19 cellular contexts compared by ENCODE assay signal in genomic region chr6:109202409-109203264, GRCh38.
A peak's percentile ranks its signal among the peaks of the same experiment; 100 is the strongest.
DNase-seq lines count a peak whose midpoint lies in the region; ATAC-seq and TF ChIP-seq lines count a peak whose summit lies in the region.
"Had no signal": no experiment of that assay in that cellular context is flagged by ENCODE, and none has a peak within 500 bp of the region (broad histone marks: within the 10 kb centered on the region; RNA-seq: fewer than 3 reads in every experiment).

No MANE protein-coding gene starts in this region.

- no peak for DNase-seq in activated T-cell treated with anti-CD3 and anti-CD28 coated beads, Interleukin-2, amount 50 U/mL, for 4 hours
- no peak for DNase-seq in activated T-cell treated with anti-CD3 and anti-CD28 coated beads, Interleukin-2, amount 50 U/mL, for 1 hour
- DNase-seq in GM23338 (ENCODE audit: low spot score) (peak; percentile 17), RWPE1 (ENCODE audit: low spot score) (peak; percentile 9), foreskin keratinocyte (peak; percentile 53 to 63), HUDEP-2 (lab: John Stamatoyannopoulos, UW; ENCODE audit: unreplicated experiment in 76 of 76) (no peak), AG08396 (ENCODE audit: low spot score) (no peak), immature natural killer cell (no peak)
- DNase-seq: CD8-positive, alpha-beta T cell; DMS53; erythroblast; midbrain; MM.1S; NCI-H2029; WERI-Rb-1 had no signal

- TF ChIP-seq CTCF in GM23338 (conservative IDR thresholded peaks at IDR 0.05; ENCODE audit: low read depth in 2 of 2), result no peak
- no peak for TF ChIP-seq CTCF in RWPE1 (conservative IDR thresholded peaks at IDR 0.05; ENCODE audit: low read depth)
- TF ChIP-seq CTCF in foreskin keratinocyte (conservative IDR thresholded peaks at IDR 0.05), result no peak

- no peaks in the 10 kb centered on the region for H3K27me3 Mint-ChIP-seq in activated T-cell treated with anti-CD3 and anti-CD28 coated beads, Interleukin-2, amount 50 U/mL, for 4 hours (ENCODE audit: low read depth)
- H3K27me3 Mint-ChIP-seq in GM23338 (ENCODE audit: insufficient read depth, low read depth, poor library complexity) (no peaks in the 10 kb centered on the region), immature natural killer cell (ENCODE audit: low read depth in 3 of 3) (peaks cover 1 to 2% (median 1%) of the 10 kb centered on the region in 3 donors)
- H3K27me3 Mint-ChIP-seq: stimulated activated naive CD8-positive, alpha-beta T cell treated with anti-CD3 and anti-CD28 coated beads, Interleukin-15, Interleukin-2, amounts not matched to agents 100 ng/mL and 50 ng/mL, for 24 hours had no signal

- no peaks in the 10 kb centered on the region for H3F3A ChIP-seq in GM23338 (replicated peaks; ENCODE audit: low read depth)

- peak; percentile 91 to 92 for ATAC-seq in activated T-cell treated with anti-CD3 and anti-CD28 coated beads, Interleukin-2, amount 50 U/mL, for 4 hours
- ATAC-seq in GM23338, result no peak
- ATAC-seq in foreskin keratinocyte, result peak; percentile 88
- ATAC-seq: CD8-positive, alpha-beta T cell had no signal

- CTCF ChIA-PET in RWPE1 (lab: Yijun Ruan, JAX), result interaction anchor here (1.4 kb wide), 1 partner anchor 143 kb away, joined by 4 read pairs; no protein-coding TSS in a partner anchor

- no peaks in the 10 kb centered on the region for H3K36me3 ChIP-seq in GM23338 (ENCODE audit: insufficient read depth)
- H3K36me3 ChIP-seq: cardiac muscle cell, neural progenitor cell, WERI-Rb-1 had no signal

- H4K20me1 ChIP-seq in GM23338 (replicated peaks; ENCODE audit: insufficient read depth), result no peaks in the 10 kb centered on the region

- no peak overlapping the region for H3K4me2 ChIP-seq in GM23338
- H3K4me2 ChIP-seq: neural progenitor cell had no signal

- H3K27me3 ChIP-seq in GM23338 (ENCODE audit: insufficient read depth) (no peaks in the 10 kb centered on the region), foreskin keratinocyte (peaks cover 4% of the 10 kb centered on the region)
- H3K27me3 ChIP-seq: cardiac muscle cell, neural progenitor cell had no signal

- H3K36me3 Mint-ChIP-seq in activated T-cell treated with anti-CD3 and anti-CD28 coated beads, Interleukin-2, amount 50 U/mL, for 4 hours (ENCODE audit: insufficient read depth), result no peaks in the 10 kb centered on the region
- H3K36me3 Mint-ChIP-seq in GM23338 (ENCODE audit: low read depth), result no peaks in the 10 kb centered on the region
- H3K36me3 Mint-ChIP-seq in immature natural killer cell, result no peaks in the 10 kb centered on the region
- H3K36me3 Mint-ChIP-seq: CD8-positive, alpha-beta T cell; neural progenitor cell; type B pancreatic cell had no signal

- H3K9me3 Mint-ChIP-seq in activated T-cell treated with anti-CD3 and anti-CD28 coated beads, Interleukin-2, amount 50 U/mL, for 4 hours, result no peaks in the 10 kb centered on the region
- H3K9me3 Mint-ChIP-seq in GM23338 (no peaks in the 10 kb centered on the region), immature natural killer cell (no peaks in the 10 kb centered on the region)
- H3K9me3 Mint-ChIP-seq: CD8-positive, alpha-beta T cell; neural progenitor cell; stimulated activated naive CD8-positive, alpha-beta T cell treated with anti-CD3 and anti-CD28 coated beads, Interleukin-15, Interleukin-2, amounts not matched to agents 100 ng/mL and 50 ng/mL, for 24 hours; type B pancreatic cell had no signal

- no peak overlapping the region for H2AFZ ChIP-seq in GM23338
- H2AFZ ChIP-seq: neural progenitor cell had no signal

- POLR2A ChIA-PET in RWPE1 (lab: Yijun Ruan, JAX; ENCODE audit: low non-redundant PET), result no interaction called here

- H3K4me3 Mint-ChIP-seq in activated T-cell treated with anti-CD3 and anti-CD28 coated beads, Interleukin-2, amount 50 U/mL, for 4 hours, result no peak overlapping the region
- H3K4me3 Mint-ChIP-seq in GM23338 (no peak overlapping the region), immature natural killer cell (no peak overlapping the region)
- H3K4me3 Mint-ChIP-seq: CD8-positive, alpha-beta T cell; neural progenitor cell; stimulated activated naive CD8-positive, alpha-beta T cell treated with anti-CD3 and anti-CD28 coated beads, Interleukin-15, Interleukin-2, amounts not matched to agents 100 ng/mL and 50 ng/mL, for 24 hours; type B pancreatic cell had no signal

- no peak overlapping the region for H3K4me3 ChIP-seq in GM23338
- H3K4me3 ChIP-seq: cardiac muscle cell, neural progenitor cell had no signal

- H3K27ac ChIP-seq in GM23338 (ENCODE audit: low read depth) (no peak overlapping the region), RWPE1 (no peak overlapping the region), foreskin keratinocyte (no peak overlapping the region)
- H3K27ac ChIP-seq: cardiac muscle cell, neural progenitor cell, WERI-Rb-1 had no signal

- H3K79me2 ChIP-seq in GM23338 (replicated peaks; ENCODE audit: insufficient read depth), result no peaks in the 10 kb centered on the region

- H3K4me1 ChIP-seq in GM23338 (ENCODE audit: insufficient read depth) (no peaks in the 10 kb centered on the region), foreskin keratinocyte (no peaks in the 10 kb centered on the region)
- H3K4me1 ChIP-seq: neural progenitor cell had no signal

- H3K27ac Mint-ChIP-seq in GM23338 (no peak overlapping the region), immature natural killer cell (no peak overlapping the region)
- H3K27ac Mint-ChIP-seq: CD8-positive, alpha-beta T cell; neural progenitor cell; stimulated activated naive CD8-positive, alpha-beta T cell treated with anti-CD3 and anti-CD28 coated beads, Interleukin-15, Interleukin-2, amounts not matched to agents 100 ng/mL and 50 ng/mL, for 24 hours; type B pancreatic cell had no signal

- peaks cover 10% of the 10 kb centered on the region; the same call in 1 of the 2 replicates for H3K9me2 ChIP-seq in GM23338 (ENCODE audit: insufficient read depth)

- H3K4me1 Mint-ChIP-seq in activated T-cell treated with anti-CD3 and anti-CD28 coated beads, Interleukin-2, amount 50 U/mL, for 4 hours (ENCODE audit: low read depth), result peaks cover 5% of the 10 kb centered on the region
- H3K4me1 Mint-ChIP-seq in GM23338, result no peaks in the 10 kb centered on the region
- no peaks in the 10 kb centered on the region for H3K4me1 Mint-ChIP-seq in immature natural killer cell
- H3K4me1 Mint-ChIP-seq: neural progenitor cell had no signal

TF ChIP-seq in GM23338, 12 proteins besides CTCF, POLR2A, EP300 and RAD21 (continues in another document):
- no peak for TF ChIP-seq ZNF114 (CRISPR knock-in tag; IDR thresholded peaks at IDR 0.05)
- TF ChIP-seq, protein P1, sequence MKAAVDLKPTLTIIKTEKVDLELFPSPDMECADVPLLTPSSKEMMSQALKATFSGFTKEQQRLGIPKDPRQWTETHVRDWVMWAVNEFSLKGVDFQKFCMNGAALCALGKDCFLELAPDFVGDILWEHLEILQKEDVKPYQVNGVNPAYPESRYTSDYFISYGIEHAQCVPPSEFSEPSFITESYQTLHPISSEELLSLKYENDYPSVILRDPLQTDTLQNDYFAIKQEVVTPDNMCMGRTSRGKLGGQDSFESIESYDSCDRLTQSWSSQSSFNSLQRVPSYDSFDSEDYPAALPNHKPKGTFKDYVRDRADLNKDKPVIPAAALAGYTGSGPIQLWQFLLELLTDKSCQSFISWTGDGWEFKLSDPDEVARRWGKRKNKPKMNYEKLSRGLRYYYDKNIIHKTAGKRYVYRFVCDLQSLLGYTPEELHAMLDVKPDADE (IDR thresholded peaks at IDR 0.05), result no peak

Comparison
In these comparisons a context has a peak if more than half of its experiments do, and no peak if none do; other contexts are left out.
1. DNase-seq: peak in GM23338 (single experiment), RWPE1 (single experiment) and foreskin keratinocyte (2 of 2); none in activated T-cell treated with anti-CD3 and anti-CD28 coated beads, Interleukin-2, amount 50 U/mL, for 4 hours (single experiment), activated T-cell treated with anti-CD3 and anti-CD28 coated beads, Interleukin-2, amount 50 U/mL, for 1 hour (single experiment), HUDEP-2 (0 of 76), AG08396 (single experiment) and immature natural killer cell (0 of 3).